In the genomic region with DNA sequence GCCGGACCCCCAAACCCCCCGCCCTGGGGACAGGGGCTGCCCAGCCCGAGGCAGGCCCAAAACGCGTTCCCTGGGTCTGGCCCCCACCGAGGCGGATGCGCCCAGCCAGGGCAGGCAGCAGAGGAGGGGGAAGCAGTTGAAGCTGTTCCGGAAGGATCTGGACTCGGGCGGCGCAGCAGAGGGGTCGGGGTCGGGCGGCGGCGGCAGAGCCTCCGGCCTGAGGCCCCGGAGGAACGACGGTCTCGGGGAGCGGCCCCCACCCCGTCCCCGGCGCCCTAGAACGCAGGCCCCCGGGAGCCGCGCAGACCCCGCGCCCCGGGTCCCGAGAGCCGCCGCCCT, we compare ENCODE assay signal across 10 cellular contexts. TPM values are rescaled to one million over a fixed set of nuclear protein-coding genes. Genes with fewer than 3 reads are reported as not detected.
DNase-seq lines count a peak whose midpoint lies in the region; ATAC-seq and TF ChIP-seq lines count a peak whose summit lies in the region.
"Had no signal": no experiment of that assay in that cellular context is flagged by ENCODE, and none has a peak within 500 bp of the region (broad histone marks: within the 10 kb centered on the region; RNA-seq: fewer than 3 reads in every experiment).

No MANE protein-coding gene starts in this region.

- H3K36me3 Mint-ChIP-seq in CD8-positive, alpha-beta memory T cell, result no peaks in the 10 kb centered on the region
- no peaks in the 10 kb centered on the region for H3K36me3 Mint-ChIP-seq in naive thymus-derived CD8-positive, alpha-beta T cell

- no peak for TF ChIP-seq CTCF in choroid plexus epithelial cell (conservative IDR thresholded peaks at IDR 0.05; ENCODE audit: low read depth, low read length)

- no peaks in the 10 kb centered on the region for H3K9me3 Mint-ChIP-seq in CD8-positive, alpha-beta memory T cell
- no peaks in the 10 kb centered on the region for H3K9me3 Mint-ChIP-seq in naive thymus-derived CD8-positive, alpha-beta T cell

- ATAC-seq in HG03159 (IDR thresholded peaks at IDR 0.05; ENCODE audit: unreplicated experiment) (peak; percentile 36), GM18502 (IDR thresholded peaks at IDR 0.05; ENCODE audit: poor library complexity, unreplicated experiment) (no peak)
- peak; percentile 54 to 56 for ATAC-seq in naive thymus-derived CD8-positive, alpha-beta T cell

- no peaks in the 10 kb centered on the region for H3K27me3 ChIP-seq in CD8-positive, alpha-beta memory T cell (ENCODE audit: insufficient read depth, low read length, poor library complexity, severe bottlenecking)

- peak overlapping the region in 1 of 8 donors; percentile 88 for H3K27ac Mint-ChIP-seq in CD8-positive, alpha-beta memory T cell
- H3K27ac Mint-ChIP-seq in naive thymus-derived CD8-positive, alpha-beta T cell, result peak overlapping the region in 1 of 10 donors; percentile 44

- H3K27ac ChIP-seq in CD8-positive, alpha-beta memory T cell (ENCODE audit: low read depth, low read length), result no peak overlapping the region

- H3K4me3 ChIP-seq in CD8-positive, alpha-beta memory T cell (ENCODE audit: low read length), result no peak overlapping the region
- H3K4me3 ChIP-seq in choroid plexus epithelial cell (ENCODE audit: low read depth, low read length), result peak overlapping the region; percentile 52

- peaks cover 0 to 13% (median 4%) of the 10 kb centered on the region in 3 donors for H3K4me1 Mint-ChIP-seq in CD8-positive, alpha-beta memory T cell
- H3K4me1 Mint-ChIP-seq in naive thymus-derived CD8-positive, alpha-beta T cell, result peaks cover 5 to 11% (median 8%) of the 10 kb centered on the region in 4 donors

- CTCF ChIA-PET in CD8-positive, alpha-beta memory T cell (lab: Charles Lee), result interaction anchor here (1.3 to 1.5 kb wide), 2 partner anchors 9 to 15 kb away, joined by 3 to 4 read pairs; no protein-coding TSS in a partner anchor

- no peaks in the 10 kb centered on the region for H3K27me3 Mint-ChIP-seq in CD8-positive, alpha-beta memory T cell
- no peaks in the 10 kb centered on the region for H3K27me3 Mint-ChIP-seq in naive thymus-derived CD8-positive, alpha-beta T cell

- H3K36me3 ChIP-seq in CD8-positive, alpha-beta memory T cell (ENCODE audit: insufficient read depth, low read length), result no peaks in the 10 kb centered on the region

- no peaks in the 10 kb centered on the region for H3K9me3 ChIP-seq in CD8-positive, alpha-beta memory T cell (ENCODE audit: low read length)

- H3K4me3 Mint-ChIP-seq in CD8-positive, alpha-beta memory T cell, result peak overlapping the region; percentile 30 to 78 (median 65)
- peak overlapping the region; percentile 24 to 80 (median 68) for H3K4me3 Mint-ChIP-seq in naive thymus-derived CD8-positive, alpha-beta T cell

- no peaks in the 10 kb centered on the region for H3K4me1 ChIP-seq in CD8-positive, alpha-beta memory T cell (ENCODE audit: insufficient read depth, low read length)

- no peak for DNase-seq in CD8-positive, alpha-beta memory T cell
- DNase-seq in choroid plexus epithelial cell (ENCODE audit: low read depth) (no peak), OCI-M1 (lab: John Stamatoyannopoulos, UW) (no peak), hypothalamus (lab: John Stamatoyannopoulos, UW) (no peak), NCI-H1694 (lab: John Stamatoyannopoulos, UW) (no peak)
- peak in 4 of 10 donors; percentile 19 to 26 (median 24) for DNase-seq in naive thymus-derived CD8-positive, alpha-beta T cell
- DNase-seq: DMS79 treated with DMSO at 0.1 percent for 48 hours, NCI-H226 had no signal

- POLR2A ChIA-PET in CD8-positive, alpha-beta memory T cell (lab: Charles Lee), result interaction anchor here (0.7 kb wide), 1 partner anchor 25 kb away, joined by 5 read pairs; no protein-coding TSS in a partner anchor
- POLR2A ChIA-PET in naive thymus-derived CD8-positive, alpha-beta T cell (lab: Charles Lee), result interaction anchor here (0.7 to 1.2 kb wide), 5 partner anchors 22 to 479 kb away, joined by 3 to 4 read pairs (median 3); a partner anchor contains a TSS

RNA-seq across cellular contexts. Expression of a gene that starts 22.9 kb away (rescaled TPM):
- 10 to 100 TPM; 15.5 to 16.7 TPM for total RNA-seq in CD8-positive, alpha-beta memory T cell
- polyA plus RNA-seq in CD8-positive, alpha-beta memory T cell, result 0.71 TPM
- 10 to 100 TPM; 10.6 to 10.8 TPM for total RNA-seq in naive thymus-derived CD8-positive, alpha-beta T cell
- polyA plus RNA-seq in naive thymus-derived CD8-positive, alpha-beta T cell, result under 1 TPM; 0.23 to 0.36 (median 0.28) TPM

RNA-seq across cellular contexts. Expression of a gene that starts 47.4 kb away (rescaled TPM):
- total RNA-seq in CD8-positive, alpha-beta memory T cell, result 1 to 10 TPM; 1.5 to 1.7 TPM
- polyA plus RNA-seq in CD8-positive, alpha-beta memory T cell, result 0.23 TPM
- 1 to 10 TPM; 2.0 to 2.1 TPM for total RNA-seq in naive thymus-derived CD8-positive, alpha-beta T cell
- polyA plus RNA-seq in naive thymus-derived CD8-positive, alpha-beta T cell, result under 1 TPM; 0.01 to 0.10 (median 0.09) TPM
